In genomic region chr6:99568103-99568933, GRCh38 we compare ENCODE assay signal across 1 cellular context.
TF ChIP-seq lines count a peak whose summit lies in the region.

A gene with protein sequence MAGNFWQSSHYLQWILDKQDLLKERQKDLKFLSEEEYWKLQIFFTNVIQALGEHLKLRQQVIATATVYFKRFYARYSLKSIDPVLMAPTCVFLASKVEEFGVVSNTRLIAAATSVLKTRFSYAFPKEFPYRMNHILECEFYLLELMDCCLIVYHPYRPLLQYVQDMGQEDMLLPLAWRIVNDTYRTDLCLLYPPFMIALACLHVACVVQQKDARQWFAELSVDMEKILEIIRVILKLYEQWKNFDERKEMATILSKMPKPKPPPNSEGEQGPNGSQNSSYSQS (minus strand): TSS chr6:99568660. CDS start chr6:99568527, 133 bp downstream.

TF ChIP-seq in HepG2, 621 proteins besides CTCF, POLR2A, EP300 and RAD21 (continued from another document and continues in another):
- TF ChIP-seq MYPOP (CRISPR knock-in tag; IDR thresholded peaks at IDR 0.05) (peak; percentile 63), SOX13 (IDR thresholded peaks at IDR 0.05) (no peak), SOX13 (CRISPR knock-in tag; conservative IDR thresholded peaks at IDR 0.05 in 1 of 2, IDR thresholded peaks at IDR 0.05 in 1 of 2) (peak in 1 of 2 experiments; percentile 63; a peak in 2 of 4 replicates), POLR2G (IDR thresholded peaks at IDR 0.05; ENCODE audit: low read depth, low read length) (peak; percentile 93), TFDP1 (CRISPR knock-in tag; IDR thresholded peaks at IDR 0.05; ENCODE audit: borderline replicate concordance) (peak; percentile 56; the same call in 1 of the 2 replicates), SMYD3 (CRISPR knock-in tag; IDR thresholded peaks at IDR 0.05) (0 out of 2 replicates have a peak, but pooled peaks have one; percentile 65), SRSF9 (IDR thresholded peaks at IDR 0.05; ENCODE audit: borderline replicate concordance, insufficient read depth, low read depth, low read length, poor library complexity, severe bottlenecking) (no peak), ZC3H13 (CRISPR knock-in tag; IDR thresholded peaks at IDR 0.05) (peak; percentile 65), ZNF614 (CRISPR knock-in tag; IDR thresholded peaks at IDR 0.05; ENCODE audit: borderline replicate concordance) (peak; percentile 95), REST (IDR thresholded peaks at IDR 0.05; ENCODE audit: borderline replicate concordance in 1 of 2, low read depth in 1 of 2, low read length in 2 of 2) (peak in 1 of 2 experiments; percentile 78; a peak in 1 of 4 replicates), LCORL (IDR thresholded peaks at IDR 0.05) (peak; percentile 80), LCORL (CRISPR knock-in tag; IDR thresholded peaks at IDR 0.05) (peak; percentile 19; the same call in 1 of the 2 replicates), ZBTB21 (CRISPR knock-in tag; IDR thresholded peaks at IDR 0.05) (no peak; the same call in 1 of the 2 replicates), FOSL1 (CRISPR knock-in tag; IDR thresholded peaks at IDR 0.05; ENCODE audit: borderline replicate concordance) (no peak), JUNB (CRISPR knock-in tag; IDR thresholded peaks at IDR 0.05; ENCODE audit: borderline replicate concordance) (no peak), NR3C1 (CRISPR knock-in tag; IDR thresholded peaks at IDR 0.05) (no peak), ZBTB7B (CRISPR knock-in tag; IDR thresholded peaks at IDR 0.05) (peak; percentile 89), ZNF761 (CRISPR knock-in tag; conservative IDR thresholded peaks at IDR 0.05) (no peak), ZNF33B (CRISPR knock-in tag; IDR thresholded peaks at IDR 0.05) (no peak), GMEB1 (CRISPR knock-in tag; IDR thresholded peaks at IDR 0.05; ENCODE audit: borderline replicate concordance) (peak; percentile 78), NR2C2 (CRISPR knock-in tag; IDR thresholded peaks at IDR 0.05; ENCODE audit: borderline replicate concordance) (peak; percentile 89), ZNF251 (CRISPR knock-in tag; IDR thresholded peaks at IDR 0.05) (no peak), GTF3A (CRISPR knock-in tag; conservative IDR thresholded peaks at IDR 0.05) (no peak), ZBTB8A (CRISPR knock-in tag; IDR thresholded peaks at IDR 0.05; ENCODE audit: borderline replicate concordance, low read depth) (no peak), RAD51 (IDR thresholded peaks at IDR 0.05; ENCODE audit: borderline replicate concordance) (no peak), ZSCAN21 (CRISPR knock-in tag; IDR thresholded peaks at IDR 0.05; ENCODE audit: borderline replicate concordance) (peak; percentile 86), ZBTB26 (CRISPR knock-in tag; IDR thresholded peaks at IDR 0.05; ENCODE audit: borderline replicate concordance) (peak; percentile 59), KDM2A (CRISPR knock-in tag; IDR thresholded peaks at IDR 0.05; ENCODE audit: borderline replicate concordance, low read depth) (peak; percentile 99), FOXJ3 (CRISPR knock-in tag; IDR thresholded peaks at IDR 0.05; ENCODE audit: borderline replicate concordance) (peak; percentile 71; the same call in 1 of the 2 replicates), NONO (IDR thresholded peaks at IDR 0.05) (no peak), NONO (CRISPR knock-in tag; conservative IDR thresholded peaks at IDR 0.05) (peak; percentile 93), ZNF619 (CRISPR knock-in tag; IDR thresholded peaks at IDR 0.05) (no peak), ZNF337 (CRISPR knock-in tag; IDR thresholded peaks at IDR 0.05; ENCODE audit: borderline replicate concordance, low read depth) (peak; percentile 83; the same call in 1 of the 2 replicates), HDAC1 (CRISPR knock-in tag; IDR thresholded peaks at IDR 0.05) (peak; percentile 85), ZMYM2 (CRISPR knock-in tag; IDR thresholded peaks at IDR 0.05) (no peak), CC2D1A (CRISPR knock-in tag; IDR thresholded peaks at IDR 0.05) (no peak), ZNF232 (CRISPR knock-in tag; IDR thresholded peaks at IDR 0.05; ENCODE audit: borderline replicate concordance) (peak; percentile 86; the same call in 1 of the 2 replicates), HBP1 (CRISPR knock-in tag; IDR thresholded peaks at IDR 0.05; ENCODE audit: low read depth) (peak; percentile 95; the same call in 1 of the 2 replicates)
- TF ChIP-seq, protein P1, sequence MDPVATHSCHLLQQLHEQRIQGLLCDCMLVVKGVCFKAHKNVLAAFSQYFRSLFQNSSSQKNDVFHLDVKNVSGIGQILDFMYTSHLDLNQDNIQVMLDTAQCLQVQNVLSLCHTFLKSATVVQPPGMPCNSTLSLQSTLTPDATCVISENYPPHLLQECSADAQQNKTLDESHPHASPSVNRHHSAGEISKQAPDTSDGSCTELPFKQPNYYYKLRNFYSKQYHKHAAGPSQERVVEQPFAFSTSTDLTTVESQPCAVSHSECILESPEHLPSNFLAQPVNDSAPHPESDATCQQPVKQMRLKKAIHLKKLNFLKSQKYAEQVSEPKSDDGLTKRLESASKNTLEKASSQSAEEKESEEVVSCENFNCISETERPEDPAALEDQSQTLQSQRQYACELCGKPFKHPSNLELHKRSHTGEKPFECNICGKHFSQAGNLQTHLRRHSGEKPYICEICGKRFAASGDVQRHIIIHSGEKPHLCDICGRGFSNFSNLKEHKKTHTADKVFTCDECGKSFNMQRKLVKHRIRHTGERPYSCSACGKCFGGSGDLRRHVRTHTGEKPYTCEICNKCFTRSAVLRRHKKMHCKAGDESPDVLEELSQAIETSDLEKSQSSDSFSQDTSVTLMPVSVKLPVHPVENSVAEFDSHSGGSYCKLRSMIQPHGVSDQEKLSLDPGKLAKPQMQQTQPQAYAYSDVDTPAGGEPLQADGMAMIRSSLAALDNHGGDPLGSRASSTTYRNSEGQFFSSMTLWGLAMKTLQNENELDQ (CRISPR knock-in tag; IDR thresholded peaks at IDR 0.05; ENCODE audit: borderline replicate concordance) = 0 out of 2 replicates have a peak, but pooled peaks have one; percentile 27
- TF ChIP-seq, protein P2, sequence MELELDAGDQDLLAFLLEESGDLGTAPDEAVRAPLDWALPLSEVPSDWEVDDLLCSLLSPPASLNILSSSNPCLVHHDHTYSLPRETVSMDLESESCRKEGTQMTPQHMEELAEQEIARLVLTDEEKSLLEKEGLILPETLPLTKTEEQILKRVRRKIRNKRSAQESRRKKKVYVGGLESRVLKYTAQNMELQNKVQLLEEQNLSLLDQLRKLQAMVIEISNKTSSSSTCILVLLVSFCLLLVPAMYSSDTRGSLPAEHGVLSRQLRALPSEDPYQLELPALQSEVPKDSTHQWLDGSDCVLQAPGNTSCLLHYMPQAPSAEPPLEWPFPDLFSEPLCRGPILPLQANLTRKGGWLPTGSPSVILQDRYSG (CRISPR knock-in tag; IDR thresholded peaks at IDR 0.05) = 0 out of 2 replicates have a peak, but pooled peaks have one; percentile 43
- TF ChIP-seq, protein P3, sequence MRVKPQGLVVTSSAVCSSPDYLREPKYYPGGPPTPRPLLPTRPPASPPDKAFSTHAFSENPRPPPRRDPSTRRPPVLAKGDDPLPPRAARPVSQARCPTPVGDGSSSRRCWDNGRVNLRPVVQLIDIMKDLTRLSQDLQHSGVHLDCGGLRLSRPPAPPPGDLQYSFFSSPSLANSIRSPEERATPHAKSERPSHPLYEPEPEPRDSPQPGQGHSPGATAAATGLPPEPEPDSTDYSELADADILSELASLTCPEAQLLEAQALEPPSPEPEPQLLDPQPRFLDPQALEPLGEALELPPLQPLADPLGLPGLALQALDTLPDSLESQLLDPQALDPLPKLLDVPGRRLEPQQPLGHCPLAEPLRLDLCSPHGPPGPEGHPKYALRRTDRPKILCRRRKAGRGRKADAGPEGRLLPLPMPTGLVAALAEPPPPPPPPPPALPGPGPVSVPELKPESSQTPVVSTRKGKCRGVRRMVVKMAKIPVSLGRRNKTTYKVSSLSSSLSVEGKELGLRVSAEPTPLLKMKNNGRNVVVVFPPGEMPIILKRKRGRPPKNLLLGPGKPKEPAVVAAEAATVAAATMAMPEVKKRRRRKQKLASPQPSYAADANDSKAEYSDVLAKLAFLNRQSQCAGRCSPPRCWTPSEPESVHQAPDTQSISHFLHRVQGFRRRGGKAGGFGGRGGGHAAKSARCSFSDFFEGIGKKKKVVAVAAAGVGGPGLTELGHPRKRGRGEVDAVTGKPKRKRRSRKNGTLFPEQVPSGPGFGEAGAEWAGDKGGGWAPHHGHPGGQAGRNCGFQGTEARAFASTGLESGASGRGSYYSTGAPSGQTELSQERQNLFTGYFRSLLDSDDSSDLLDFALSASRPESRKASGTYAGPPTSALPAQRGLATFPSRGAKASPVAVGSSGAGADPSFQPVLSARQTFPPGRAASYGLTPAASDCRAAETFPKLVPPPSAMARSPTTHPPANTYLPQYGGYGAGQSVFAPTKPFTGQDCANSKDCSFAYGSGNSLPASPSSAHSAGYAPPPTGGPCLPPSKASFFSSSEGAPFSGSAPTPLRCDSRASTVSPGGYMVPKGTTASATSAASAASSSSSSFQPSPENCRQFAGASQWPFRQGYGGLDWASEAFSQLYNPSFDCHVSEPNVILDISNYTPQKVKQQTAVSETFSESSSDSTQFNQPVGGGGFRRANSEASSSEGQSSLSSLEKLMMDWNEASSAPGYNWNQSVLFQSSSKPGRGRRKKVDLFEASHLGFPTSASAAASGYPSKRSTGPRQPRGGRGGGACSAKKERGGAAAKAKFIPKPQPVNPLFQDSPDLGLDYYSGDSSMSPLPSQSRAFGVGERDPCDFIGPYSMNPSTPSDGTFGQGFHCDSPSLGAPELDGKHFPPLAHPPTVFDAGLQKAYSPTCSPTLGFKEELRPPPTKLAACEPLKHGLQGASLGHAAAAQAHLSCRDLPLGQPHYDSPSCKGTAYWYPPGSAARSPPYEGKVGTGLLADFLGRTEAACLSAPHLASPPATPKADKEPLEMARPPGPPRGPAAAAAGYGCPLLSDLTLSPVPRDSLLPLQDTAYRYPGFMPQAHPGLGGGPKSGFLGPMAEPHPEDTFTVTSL (CRISPR knock-in tag; IDR thresholded peaks at IDR 0.05; ENCODE audit: borderline replicate concordance) = peak; percentile 71; the same call in 1 of the 2 replicates
